Comparison of ENCODE assay signal across 25 cellular contexts in genomic region chr14:71710001-71710400, GRCh38.
"Had no signal": no experiment of that assay in that cellular context is flagged by ENCODE, and none has a peak within 500 bp of the region (broad histone marks: within the 10 kb centered on the region; RNA-seq: fewer than 3 reads in every experiment).

No MANE protein-coding gene starts in this region.

- H3K27ac ChIP-seq: hepatocyte, psoas muscle, testis, upper lobe of right lung, vagina had no signal

- H3K4me3 ChIP-seq: hepatocyte, lung, psoas muscle, testis, tibial nerve, upper lobe of right lung, vagina had no signal

- H3K4me3 Mint-ChIP-seq: endodermal cell; naive B cell; nephron; stimulated activated naive B cell treated with anti-CD40 and anti-IgM and Interleukin-4, amounts not matched to agents 10 μg/mL and 1 μg/mL and 100 μg/mL, for 72 hours; stimulated activated naive CD8-positive, alpha-beta T cell treated with anti-CD3 and anti-CD28 coated beads, Interleukin-15, amount 100 ng/mL, for 72 hours had no signal

- H3K4me1 ChIP-seq: psoas muscle, testis, vagina had no signal

- H2AFZ ChIP-seq: hepatocyte had no signal

- H3K27ac Mint-ChIP-seq: endodermal cell; nephron; stimulated activated naive B cell treated with anti-CD40 and anti-IgM and Interleukin-4, amounts not matched to agents 10 μg/mL and 1 μg/mL and 100 μg/mL, for 72 hours had no signal

- DNase-seq: effector CD4-positive, alpha-beta T cell; endodermal cell; erythroblast; foreskin melanocyte; head of caudate nucleus; kidney; left cardiac atrium; left ventricle myocardium superior; mesenchymal stem cell; midbrain; naive B cell; psoas muscle; stimulated activated CD4-positive, alpha-beta T cell treated with anti-CD3 and anti-CD28 coated beads, Interleukin-2, amount 100 ng/mL, for 24 hours; stimulated activated CD4-positive, alpha-beta T cell treated with anti-CD3 and anti-CD28 coated beads, Interleukin-4, amount 100 ng/mL, for 4 hours; stimulated activated naive B cell treated with anti-CD40 and anti-IgM and Interleukin-4, amounts not matched to agents 10 μg/mL and 1 μg/mL and 100 μg/mL, for 72 hours; stimulated activated naive CD8-positive, alpha-beta T cell treated with anti-CD3 and anti-CD28 coated beads, Interleukin-15, amount 100 ng/mL, for 72 hours; testis; upper lobe of right lung had no signal

- ATAC-seq: left cardiac atrium; left ventricle myocardium superior; psoas muscle; sciatic nerve; stimulated activated naive B cell treated with anti-CD40 and anti-IgM and Interleukin-4, amounts not matched to agents 10 μg/mL and 1 μg/mL and 100 μg/mL, for 72 hours; stimulated activated naive CD8-positive, alpha-beta T cell treated with anti-CD3 and anti-CD28 coated beads, Interleukin-15, amount 100 ng/mL, for 72 hours had no signal

- H3K4me2 ChIP-seq: hepatocyte had no signal

- H3K27me3 ChIP-seq: hepatocyte, testis, tibial nerve, upper lobe of right lung, vagina had no signal

- H3K9me3 Mint-ChIP-seq: endodermal cell; naive B cell; nephron; stimulated activated naive B cell treated with anti-CD40 and anti-IgM and Interleukin-4, amounts not matched to agents 10 μg/mL and 1 μg/mL and 100 μg/mL, for 72 hours; stimulated activated naive CD8-positive, alpha-beta T cell treated with anti-CD3 and anti-CD28 coated beads, Interleukin-15, amount 100 ng/mL, for 72 hours had no signal

- H3K79me2 ChIP-seq: hepatocyte had no signal

- H3K27me3 Mint-ChIP-seq: naive B cell; stimulated activated naive B cell treated with anti-CD40 and anti-IgM and Interleukin-4, amounts not matched to agents 10 μg/mL and 1 μg/mL and 100 μg/mL, for 72 hours; stimulated activated naive CD8-positive, alpha-beta T cell treated with anti-CD3 and anti-CD28 coated beads, Interleukin-15, amount 100 ng/mL, for 72 hours had no signal

- FAIRE-seq: endothelial cell of umbilical vein, kidney had no signal

- H3K9me3 ChIP-seq: psoas muscle, testis, tibial nerve, upper lobe of right lung, vagina had no signal
